ENCODE assay signal across 9 cellular contexts in the genomic region with DNA sequence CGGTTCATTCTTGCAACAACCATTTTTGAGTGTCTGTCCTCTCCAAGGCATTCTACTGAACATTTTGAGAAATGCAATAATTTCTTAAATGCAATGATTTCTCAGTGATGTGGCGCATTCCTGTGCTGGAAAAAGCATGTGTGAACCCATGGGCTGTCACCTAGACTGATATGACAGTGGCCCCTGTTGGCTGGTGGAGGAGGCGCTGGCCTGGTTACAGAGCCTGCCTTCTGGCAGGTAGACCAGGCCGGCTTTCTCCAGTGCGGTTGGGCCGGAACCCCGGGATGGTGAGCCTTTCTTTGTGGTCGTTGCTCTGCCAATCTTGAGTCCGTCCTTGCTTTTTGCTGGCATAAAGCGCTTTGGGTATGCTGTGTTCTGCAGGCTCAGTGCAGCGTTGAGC. TPM values are rescaled to one million over a fixed set of nuclear protein-coding genes. Genes with fewer than 3 reads are reported as not detected.
DNase-seq lines count a peak whose midpoint lies in the region; ATAC-seq and TF ChIP-seq lines count a peak whose summit lies in the region.
"Had no signal": no experiment of that assay in that cellular context is flagged by ENCODE, and none has a peak within 500 bp of the region (broad histone marks: within the 10 kb centered on the region; RNA-seq: fewer than 3 reads in every experiment).

No MANE protein-coding gene starts in this region.

- no peaks in the 10 kb centered on the region for H3K4me1 ChIP-seq in A673 (ENCODE audit: insufficient read depth, low read length, poor library complexity, severe bottlenecking)

- TF ChIP-seq CTCF in A673 (conservative IDR thresholded peaks at IDR 0.05; ENCODE audit: low read depth, low read length) (peak; percentile 43), GM12873 (IDR thresholded peaks at IDR 0.05; ENCODE audit: insufficient read depth, low read depth, low read length, missing control alignments) (peak; percentile 36)

- CTCF ChIA-PET in A673 (lab: Charles Lee) = no interaction called here

- intact Hi-C loops in A673 (cut with micrococcal nuclease; ENCODE audit: unreplicated experiment) = no loop called here

- no peak for ATAC-seq in GM21825 (IDR thresholded peaks at IDR 0.05; ENCODE audit: unreplicated experiment)
- ATAC-seq in HG02870 (IDR thresholded peaks at IDR 0.05; ENCODE audit: unreplicated experiment) = no peak

- peaks cover 78 to 96% of the 10 kb centered on the region in 2 donors for H3K4me1 Mint-ChIP-seq in immature natural killer cell

- H3K27me3 Mint-ChIP-seq in immature natural killer cell (ENCODE audit: low read depth in 3 of 3) = peaks cover 2 to 11% (median 8%) of the 10 kb centered on the region in 3 donors

- no peaks in the 10 kb centered on the region for H3K27me3 ChIP-seq in A673 (replicated peaks; ENCODE audit: insufficient read depth, low read depth, low read length, poor library complexity)

- no peak overlapping the region for H3K4me3 ChIP-seq in A673 (ENCODE audit: low read depth, low read length, poor library complexity, severe bottlenecking)

- H3K4me3 Mint-ChIP-seq in immature natural killer cell = no peak overlapping the region

- no TSS peak for BruUV-seq in A673 (replicated peaks; lab: Mats Ljungman, UMichigan)

- POLR2A ChIA-PET in A673 (lab: Charles Lee; ENCODE audit: low non-redundant PET) = interaction anchor here (0.6 kb wide), 1 partner anchor 1265 kb away, joined by 6 read pairs; no protein-coding TSS in a partner anchor

- no peak overlapping the region for H3K27ac ChIP-seq in A673 (ENCODE audit: low read depth, low read length, poor library complexity, severe bottlenecking)

- H3K36me3 ChIP-seq in A673 (ENCODE audit: insufficient read depth, low read length, poor library complexity, severe bottlenecking) = no peaks in the 10 kb centered on the region

- H3K36me3 Mint-ChIP-seq in immature natural killer cell = peaks cover 0 to 2% (median 0%) of the 10 kb centered on the region in 3 donors

- no peaks in the 10 kb centered on the region for H3K9me3 Mint-ChIP-seq in immature natural killer cell

- H3K27ac Mint-ChIP-seq in immature natural killer cell = peak overlapping the region; percentile 12 to 91 (median 40)

- no peaks in the 10 kb centered on the region for H3K9me3 ChIP-seq in A673 (ENCODE audit: low read depth, low read length, poor library complexity, severe bottlenecking)

- DNase-seq in A673 (ENCODE audit: low spot score) (no peak), immature natural killer cell (no peak), NOMO-1 treated with dmso at 0.1 percent for 144 hours (lab: John Stamatoyannopoulos, UW; ENCODE audit: unreplicated experiment) (no peak), MV-4-11 (lab: John Stamatoyannopoulos, UW) (no peak)
- DNase-seq in activated CD4-positive, alpha-beta T cell treated with anti-CD3 and anti-CD28 coated beads, Interleukin-2, amount 50 U/mL, for 1 hour = peak; percentile 50
- DNase-seq: effector memory CD4-positive, alpha-beta T cell had no signal

RNA-seq across cellular contexts. Expression of gene TSHZ1, which starts 33.7 kb away (rescaled TPM):
- 1.8 and 3.6 TPM in 2 replicates for total RNA-seq in A673 (2021)
- 10 to 100 TPM in 1 of 3 donors, 1 to 10 TPM in 2; 1.7 to 10.7 (median 3.5) TPM for polyA plus RNA-seq in immature natural killer cell

RNA-seq across cellular contexts. Expression of gene PTGR3, which starts 35.4 kb away (rescaled TPM):
- total RNA-seq in A673 (2021) = 6.9 and 7.4 TPM in 2 replicates
- polyA plus RNA-seq in immature natural killer cell = 10 to 100 TPM; 18.4 to 32.9 (median 26.1) TPM
